ENCODE assay signal across 28 cellular contexts in the genomic region with DNA sequence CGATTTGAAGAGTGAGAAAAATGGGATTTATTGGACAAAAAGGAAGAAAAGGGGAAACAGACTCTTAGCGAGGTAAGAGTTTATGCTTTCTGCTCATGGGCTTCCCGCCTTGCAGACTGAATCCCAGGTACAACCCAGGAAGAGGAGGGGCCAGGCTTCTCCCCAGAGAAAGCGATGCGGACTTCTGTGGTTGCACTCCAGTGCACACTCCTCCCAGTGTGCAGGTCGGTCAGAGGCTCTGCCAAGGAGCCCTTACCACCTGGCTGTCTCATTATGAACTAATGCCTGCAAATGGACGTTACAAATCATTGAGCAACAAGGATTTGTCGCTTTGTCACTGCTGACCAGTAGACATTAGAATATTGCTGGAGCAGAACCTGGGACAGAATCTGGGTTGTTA. TPM values are rescaled to one million over a fixed set of nuclear protein-coding genes. Genes with fewer than 3 reads are reported as not detected.
DNase-seq lines count a peak whose midpoint lies in the region; ATAC-seq, FAIRE-seq and TF ChIP-seq lines count a peak whose summit lies in the region.
"Had no signal": no experiment of that assay in that cellular context is flagged by ENCODE, and none has a peak within 500 bp of the region (broad histone marks: within the 10 kb centered on the region; RNA-seq: fewer than 3 reads in every experiment).

No MANE protein-coding gene starts in this region.

- H4K91ac ChIP-seq in H1 (replicated peaks; ENCODE audit: insufficient read length, low read length) = no peak overlapping the region

- no peak overlapping the region for H2BK5ac ChIP-seq in H1 (ENCODE audit: low read depth, low read length)

- H2BK120ac ChIP-seq in H1 (replicated peaks; ENCODE audit: low read depth, low read length) = no peak overlapping the region

- peak; percentile 17 for DNase-seq in GM12865 (ENCODE audit: low read depth)
- DNase-seq in H1 (ENCODE audit: low read depth in 1 of 2, low spot score in 2 of 2) = no peak
- peak; percentile 7 for DNase-seq in nephron progenitor cell
- no peak for DNase-seq in COR-L47 (lab: John Stamatoyannopoulos, UW)
- DNase-seq in pons (ENCODE audit: low spot score) = no peak
- DNase-seq in activated T-cell treated with anti-CD3 and anti-CD28 coated beads, Interleukin-2, amount 50 U/mL, for 48 hours = no peak
- DNase-seq in NCI-H2171 (lab: John Stamatoyannopoulos, UW) = no peak
- DNase-seq: CD8-positive, alpha-beta memory T cell; DMS153; DND-41; KG1; MG63; NCI-H1105 treated with DMSO at 0.1 percent for 48 hours; NCI-H146; NCI-H1930; NCI-H2227 treated with DMSO at 0.1 percent for 48 hours; NCI-H526 treated with DMSO at 0.1 percent for 48 hours; SJCRH30; T-cell had no signal

- no peak for TF ChIP-seq RAD21 in H1 (IDR thresholded peaks at IDR 0.05 in 1 of 2, conservative IDR thresholded peaks at IDR 0.05 in 1 of 2; ENCODE audit: low read depth in 2 of 2, low read length in 2 of 2)

- H3K27ac ChIP-seq in H1 (ENCODE audit: low read depth, low read length) = no peak overlapping the region
- H3K27ac ChIP-seq: SJCRH30 had no signal

- H3K4me1 ChIP-seq in H1 (replicated peaks in 1 of 4; ENCODE audit: control insufficient read depth in 3 of 4, insufficient read depth in 4 of 4, low read length in 3 of 4) = no peaks in the 10 kb centered on the region
- H3K4me1 ChIP-seq: SJCRH30 had no signal

- no peak overlapping the region for H2AK5ac ChIP-seq in H1 (ENCODE audit: low read depth, low read length)

- no peak overlapping the region for H3K23ac ChIP-seq in H1 (ENCODE audit: insufficient read length)

- H3K4me3 ChIP-seq in GM12865 (ENCODE audit: low read depth, low read length) = no peak overlapping the region
- no peak overlapping the region for H3K4me3 ChIP-seq in H1 (ENCODE audit: extremely low read depth in 1 of 4, insufficient read depth in 2 of 4, low read depth in 3 of 4, low read length in 4 of 4)
- H3K4me3 ChIP-seq: MG63, SJCRH30 had no signal

- no peak overlapping the region for H3K56ac ChIP-seq in H1 (replicated peaks; ENCODE audit: insufficient read length, low read depth, low read length)

- H4K8ac ChIP-seq in H1 (ENCODE audit: extremely low read depth, insufficient read depth, low read length) = no peak overlapping the region

- no peak overlapping the region for H4K5ac ChIP-seq in H1 (ENCODE audit: insufficient read length, low read depth, low read length)

- TF ChIP-seq EP300 in H1 (IDR thresholded peaks at IDR 0.05; ENCODE audit: borderline replicate concordance in 1 of 2, low read depth in 2 of 2, low read length in 2 of 2) = no peak

- H2BK12ac ChIP-seq in H1 (ENCODE audit: low read depth, low read length) = no peak overlapping the region

- no peak overlapping the region for H3K27ac Mint-ChIP-seq in nephron progenitor cell
- H3K27ac Mint-ChIP-seq: CD14-positive monocyte; CD8-positive, alpha-beta memory T cell; T-cell had no signal

- H3K27me3 Mint-ChIP-seq in nephron progenitor cell (ENCODE audit: low read depth, poor library complexity) = no peaks in the 10 kb centered on the region

- H3K4me2 ChIP-seq in H1 (ENCODE audit: insufficient read depth in 1 of 2, low read depth in 2 of 2, low read length in 2 of 2) = no peak overlapping the region

- no peaks in the 10 kb centered on the region for H4K20me1 ChIP-seq in H1 (replicated peaks in 1 of 2; ENCODE audit: control insufficient read depth in 1 of 2, insufficient read depth in 2 of 2, low read length in 2 of 2)

- H2BK20ac ChIP-seq in H1 (ENCODE audit: low read length) = no peak overlapping the region

- POLR2A ChIA-PET in H1 (lab: Charles Lee; ENCODE audit: partially characterized antibody) = no interaction called here

- no peak overlapping the region for H3K14ac ChIP-seq in H1 (ENCODE audit: insufficient read length)

- no peaks in the 10 kb centered on the region for H3K9me3 ChIP-seq in H1 (ENCODE audit: insufficient read depth in 2 of 2, low read depth in 1 of 2, low read length in 1 of 2)
- H3K9me3 ChIP-seq: MG63, SJCRH30 had no signal

- H2BK15ac ChIP-seq in H1 (ENCODE audit: low read length) = no peak overlapping the region

- 93% methylated on average over 7 of the region's 8 CpGs; no CpG with 5 or more reads in 1 of the 2 experiments for WGBS in H1 (ENCODE audit: extremely low coverage in 1 of 2, insufficient coverage in 1 of 2, insufficient read length in 1 of 2, insufficient replicate concordance in 2 of 2, low coverage in 1 of 2, low lambda C conversion rate in 2 of 2, missing lambda C conversion rate in 1 of 2), 2 experiments

- ATAC-seq in GM21529 (IDR thresholded peaks at IDR 0.05; ENCODE audit: unreplicated experiment) = peak; percentile 52
- ATAC-seq: HepG2, Panc1, T-cell had no signal

- H3K18ac ChIP-seq in H1 (ENCODE audit: extremely low read depth, low read length) = no peak overlapping the region

- no peaks in the 10 kb centered on the region for H3K79me1 ChIP-seq in H1 (ENCODE audit: low read depth, low read length)

- TF ChIP-seq CTCF in GM12865 (IDR thresholded peaks at IDR 0.05; ENCODE audit: insufficient read depth, low read depth, low read length, missing control alignments) (no peak), H1 (IDR thresholded peaks at IDR 0.05; ENCODE audit: control extremely low read depth in 1 of 3, insufficient read depth in 1 of 3, low read depth in 1 of 3, low read length in 3 of 3) (no peak), nephron progenitor cell (IDR thresholded peaks at IDR 0.05) (no peak)

- no peaks in the 10 kb centered on the region for H3K79me2 ChIP-seq in H1 (ENCODE audit: control insufficient read depth in 1 of 2, insufficient read depth in 2 of 2, low read length in 2 of 2)

- peak overlapping the region; percentile 81 for H2AFZ ChIP-seq in H1 (ENCODE audit: low read length)

- H3K9me3 Mint-ChIP-seq in nephron progenitor cell = peaks cover 6% of the 10 kb centered on the region
- H3K9me3 Mint-ChIP-seq: CD14-positive monocyte; CD8-positive, alpha-beta memory T cell; T-cell had no signal

- H3K4me3 Mint-ChIP-seq in nephron progenitor cell = no peak overlapping the region
- H3K4me3 Mint-ChIP-seq: CD14-positive monocyte; CD8-positive, alpha-beta memory T cell; T-cell had no signal

- peaks cover 4% of the 10 kb centered on the region for H3K4me1 Mint-ChIP-seq in nephron progenitor cell
- H3K4me1 Mint-ChIP-seq: CD14-positive monocyte; CD8-positive, alpha-beta memory T cell; T-cell had no signal

- no peak overlapping the region for H3K4ac ChIP-seq in H1 (replicated peaks; ENCODE audit: insufficient read length, low read depth, low read length)

- H3K36me3 Mint-ChIP-seq in nephron progenitor cell (ENCODE audit: low read depth) = no peaks in the 10 kb centered on the region
- H3K36me3 Mint-ChIP-seq: CD14-positive monocyte; CD8-positive, alpha-beta memory T cell; T-cell had no signal

- CTCF ChIA-PET in H1 (lab: Charles Lee; ENCODE audit: partially characterized antibody) = no interaction called here

- H3K23me2 ChIP-seq in H1 (ENCODE audit: low read depth, low read length) = no peaks in the 10 kb centered on the region

- no peaks in the 10 kb centered on the region for H3K36me3 ChIP-seq in H1 (ENCODE audit: control insufficient read depth in 2 of 4, insufficient read depth in 4 of 4, low read length in 3 of 4)
- H3K36me3 ChIP-seq: MG63, SJCRH30 had no signal

- TF ChIP-seq POLR2A in H1 (IDR thresholded peaks at IDR 0.05; ENCODE audit: control extremely low read depth in 1 of 2, low read depth in 2 of 2, low read length in 2 of 2) = no peak

- no peak overlapping the region for H3K9ac ChIP-seq in H1 (replicated peaks in 1 of 4; ENCODE audit: extremely low read depth in 1 of 4, low read depth in 3 of 4, low read length in 3 of 4)

- H3K27me3 ChIP-seq in H1 (replicated peaks in 1 of 4; ENCODE audit: control insufficient read depth in 3 of 4, extremely low read depth in 1 of 4, insufficient read depth in 3 of 4, low read length in 3 of 4) = no peaks in the 10 kb centered on the region
- H3K27me3 ChIP-seq: MG63, SJCRH30 had no signal

- no peak for FAIRE-seq in H1 (lab: Jason Lieb, UNC)
- FAIRE-seq: H54, HepG2 had no signal

TF ChIP-seq in H1, 55 proteins besides CTCF, POLR2A, EP300 and RAD21:
- TF ChIP-seq, protein P1, sequence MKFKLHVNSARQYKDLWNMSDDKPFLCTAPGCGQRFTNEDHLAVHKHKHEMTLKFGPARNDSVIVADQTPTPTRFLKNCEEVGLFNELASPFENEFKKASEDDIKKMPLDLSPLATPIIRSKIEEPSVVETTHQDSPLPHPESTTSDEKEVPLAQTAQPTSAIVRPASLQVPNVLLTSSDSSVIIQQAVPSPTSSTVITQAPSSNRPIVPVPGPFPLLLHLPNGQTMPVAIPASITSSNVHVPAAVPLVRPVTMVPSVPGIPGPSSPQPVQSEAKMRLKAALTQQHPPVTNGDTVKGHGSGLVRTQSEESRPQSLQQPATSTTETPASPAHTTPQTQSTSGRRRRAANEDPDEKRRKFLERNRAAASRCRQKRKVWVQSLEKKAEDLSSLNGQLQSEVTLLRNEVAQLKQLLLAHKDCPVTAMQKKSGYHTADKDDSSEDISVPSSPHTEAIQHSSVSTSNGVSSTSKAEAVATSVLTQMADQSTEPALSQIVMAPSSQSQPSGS (IDR thresholded peaks at IDR 0.05; ENCODE audit: low read length) = no peak
- TF ChIP-seq HDAC2 (IDR thresholded peaks at IDR 0.05; ENCODE audit: borderline replicate concordance in 1 of 2, low read depth in 2 of 2, low read length in 2 of 2) (no peak), BCL11A (IDR thresholded peaks at IDR 0.05; ENCODE audit: low read depth in 2 of 2, low read length in 2 of 2) (no peak)

RNA-seq across cellular contexts. Expression of gene GLRA2, which starts 39.9 kb away (rescaled TPM):
- not detected in 2 replicates for total RNA-seq in H1 (2021; fragmentation: NEBNext Ultra II Directional; extraction: Animal tissue kit (Norgen Biotek cat#: 25700))
- polyA plus RNA-seq in H1 (2011; rRNA removed) = not detected in 2 replicates
- not detected for polyA plus RNA-seq in H1 (2011; cell fraction: cytosol; rRNA removed)
- not detected for polyA plus RNA-seq in H1 (2011; cell fraction: nucleus; rRNA removed)
- polyA plus RNA-seq in H1 (2012, experiment 1 of 2) = not detected in 4 replicates
- not detected for polyA plus RNA-seq in H1 (2012, experiment 2 of 2)
- polyA plus RNA-seq in H1 (2013, experiment 1 of 2) = 0.06 TPM
- polyA plus RNA-seq in H1 (2013, experiment 2 of 2) = 0.02 TPM
- not detected in 2 replicates for polyA minus RNA-seq in H1 (2011; rRNA and poly(A)+ RNA removed)
- not detected for polyA minus RNA-seq in H1 (2011; cell fraction: cytosol; rRNA and poly(A)+ RNA removed)
- not detected for polyA minus RNA-seq in H1 (2011; cell fraction: nucleus; rRNA and poly(A)+ RNA removed)
- total RNA-seq: A673; CD8-positive, alpha-beta memory T cell; HepG2; HT1080; NCI-H460; OCI-LY7; SJCRH30; T-cell had no signal
- polyA plus RNA-seq: CD14-positive monocyte; CD8-positive, alpha-beta memory T cell; HepG2 had no signal

Comparison
In these comparisons a context has a peak if more than half of its experiments do, and no peak if none do; other contexts are left out.
1. DNase-seq: peak in GM12865 (single experiment) and nephron progenitor cell (single experiment); none in H1 (0 of 2), COR-L47 (single experiment), pons (single experiment), activated T-cell treated with anti-CD3 and anti-CD28 coated beads, Interleukin-2, amount 50 U/mL, for 48 hours (0 of 2) and NCI-H2171 (single experiment).